In the genomic region with DNA sequence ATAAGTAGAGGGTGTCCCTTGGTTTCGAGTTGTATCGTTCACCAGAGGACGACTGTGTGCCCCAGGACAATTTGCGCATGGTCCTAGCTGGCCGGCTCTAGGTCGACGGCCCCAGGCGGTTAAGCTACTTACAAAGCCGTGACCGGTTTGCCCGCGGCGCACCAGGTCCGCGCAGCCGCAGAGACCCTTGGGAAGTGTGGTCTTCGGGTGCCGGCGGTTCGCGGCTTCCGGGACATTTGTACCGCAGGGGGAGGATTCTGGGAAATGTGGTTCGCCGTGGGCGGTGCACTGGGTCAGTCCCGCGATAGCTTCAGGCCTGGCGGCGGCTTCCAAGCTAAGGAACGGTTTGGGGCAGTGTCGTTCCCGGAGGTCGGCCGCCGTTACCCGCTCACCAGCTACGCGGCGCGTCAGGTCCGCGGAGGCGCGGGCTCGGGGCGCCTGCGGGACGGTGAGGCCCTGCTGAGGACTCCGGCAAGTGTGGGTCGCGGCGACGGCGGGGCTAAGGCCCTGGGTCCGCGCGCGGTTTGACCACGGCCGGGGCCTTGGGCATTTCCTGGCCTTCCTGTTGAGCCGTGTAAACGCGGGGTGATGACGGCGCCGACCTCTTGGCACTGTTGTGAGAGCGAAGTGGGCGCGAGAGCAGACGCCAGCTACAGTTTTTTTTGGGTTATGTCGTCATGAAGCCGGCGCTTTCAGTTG, we compare ENCODE assay signal across 8 cellular contexts. TPM values are rescaled to one million over a fixed set of nuclear protein-coding genes. Genes with fewer than 3 reads are reported as not detected.
DNase-seq lines count a peak whose midpoint lies in the region; ATAC-seq, FAIRE-seq and TF ChIP-seq lines count a peak whose summit lies in the region.

A gene (plus strand): TSS at position 293 of the 699 bp plus-strand sequence. CDS start 1,127 bp downstream, outside the sequence.

- TF ChIP-seq RAD21 in A549 (conservative IDR thresholded peaks at IDR 0.05 in 1 of 2, IDR thresholded peaks at IDR 0.05 in 1 of 2), result no peak

- in situ Hi-C loops in mammary epithelial cell (cut with MboI; ENCODE audit: low sequenced_read_pairs in 2 of 2), result no loop called here

- TF ChIP-seq CTCF in A549 (IDR thresholded peaks at IDR 0.05) (no peak), WERI-Rb-1 (IDR thresholded peaks at IDR 0.05; ENCODE audit: low read depth, low read length) (no peak), mammary epithelial cell (conservative IDR thresholded peaks at IDR 0.05 in 1 of 2, IDR thresholded peaks at IDR 0.05 in 1 of 2; ENCODE audit: extremely low read depth in 1 of 2, insufficient read depth in 1 of 2, low read depth in 1 of 2, low read length in 2 of 2) (no peak), smooth muscle cell (IDR thresholded peaks at IDR 0.05; ENCODE audit: borderline replicate concordance, insufficient read depth, poor library complexity, severe bottlenecking) (no peak)

- ATAC-seq in A549 (peak; percentile 97 to 98), GM18861 (IDR thresholded peaks at IDR 0.05; ENCODE audit: unreplicated experiment) (peak; percentile 83), HG03097 (IDR thresholded peaks at IDR 0.05; ENCODE audit: low FRiP score, unreplicated experiment) (peak; percentile 86)

- peak; percentile 99 for FAIRE-seq in A549 (lab: Jason Lieb, UNC)

- dilution Hi-C loops in mammary epithelial cell (cut with HindIII; ENCODE audit: low sequenced_read_pairs), result no loop called here

- BruUV-seq in mammary epithelial cell (replicated peaks; lab: Mats Ljungman, UMichigan), result TSS peak; percentile 31

- CTCF ChIA-PET in A549 (lab: Yijun Ruan, JAX), result interaction anchor here (0.7 to 1.4 kb wide), 6 partner anchors 38 to 171 kb away, joined by 3 read pairs; no protein-coding TSS in a partner anchor
- CTCF ChIA-PET in mammary epithelial cell (lab: Charles Lee; ENCODE audit: low non-redundant PET), result interaction anchor here (0.6 kb wide), 1 partner anchor 250 kb away, joined by 7 read pairs; no protein-coding TSS in a partner anchor

- intact Hi-C loops in mammary epithelial cell (cut with micrococcal nuclease), result loop anchor here (1.0 kb wide), 1 partner anchor 56 kb away; no protein-coding TSS in a partner anchor

- peak; percentile 99 to 100 for DNase-seq in A549 (ENCODE audit: low read depth in 1 of 2, low spot score in 1 of 2)
- DNase-seq in NCI-H2171 treated with DMSO at 0.1 percent for 48 hours (lab: John Stamatoyannopoulos, UW), result peak; percentile 96
- DNase-seq in WERI-Rb-1, result peak; percentile 97
- peak; percentile 94 for DNase-seq in mammary epithelial cell
- peak; percentile 86 for DNase-seq in smooth muscle cell (lab: John Stamatoyannopoulos, UW; ENCODE audit: unreplicated experiment)

- H3K9me3 ChIP-seq in A549 (peaks cover 90% of the 10 kb centered on the region), WERI-Rb-1 (ENCODE audit: severe bottlenecking) (no peaks in the 10 kb centered on the region), mammary epithelial cell (replicated peaks; ENCODE audit: insufficient read depth, low read length) (peaks cover 6% of the 10 kb centered on the region), iPS-20b (ENCODE audit: insufficient read depth, low read depth, low read length) (peaks cover 22% of the 10 kb centered on the region), smooth muscle cell (replicated peaks; ENCODE audit: low read depth) (no peaks in the 10 kb centered on the region)

- peak; percentile 79 for TF ChIP-seq POLR2A in A549 (IDR thresholded peaks at IDR 0.05; ENCODE audit: low read length)

- POLR2A ChIA-PET in A549 (lab: Yijun Ruan, JAX), result interaction anchor here (0.6 to 1.6 kb wide), 14 partner anchors 9 to 1376 kb away, joined by 3 to 20 read pairs (median 5); a partner anchor contains a TSS

- peak within 1 kb of the TSS; percentile 82 to 90 for H3K27ac ChIP-seq in A549
- H3K27ac ChIP-seq in WERI-Rb-1, result peak within 1 kb of the TSS; percentile 97
- peak within 1 kb of the TSS; percentile 84 for H3K27ac ChIP-seq in mammary epithelial cell (ENCODE audit: insufficient read depth, low read depth, low read length)
- peak within 1 kb of the TSS; percentile 18 for H3K27ac ChIP-seq in iPS-20b (ENCODE audit: low read length)
- H3K27ac ChIP-seq in smooth muscle cell (ENCODE audit: low read depth), result peak within 1 kb of the TSS; percentile 99

- H2AFZ ChIP-seq in mammary epithelial cell (ENCODE audit: low read depth, low read length), result peak within 1 kb of the TSS; percentile 99
- peak within 1 kb of the TSS; percentile 99 for H2AFZ ChIP-seq in smooth muscle cell (ENCODE audit: low read depth)

- peaks cover 17% of the 10 kb centered on the region for H3K79me2 ChIP-seq in mammary epithelial cell (ENCODE audit: insufficient read depth, low read length)
- H3K79me2 ChIP-seq in smooth muscle cell (ENCODE audit: low read depth), result peaks cover 12% of the 10 kb centered on the region

- H3K9ac ChIP-seq in mammary epithelial cell (ENCODE audit: insufficient read depth, low read length), result peak within 1 kb of the TSS; percentile 74
- H3K9ac ChIP-seq in iPS-20b (ENCODE audit: low read depth, low read length), result peak within 1 kb of the TSS; percentile 89
- H3K9ac ChIP-seq in smooth muscle cell (ENCODE audit: low read depth), result peak within 1 kb of the TSS; percentile 98

- no peak for TF ChIP-seq EP300 in A549 (IDR thresholded peaks at IDR 0.05)

- H3F3A ChIP-seq in smooth muscle cell (ENCODE audit: low read depth), result no peaks in the 10 kb centered on the region

- no peaks in the 10 kb centered on the region for H4K20me1 ChIP-seq in mammary epithelial cell (ENCODE audit: insufficient read depth, low read length)
- no peaks in the 10 kb centered on the region for H4K20me1 ChIP-seq in smooth muscle cell (ENCODE audit: low read depth)

- H3K27me3 ChIP-seq in WERI-Rb-1 (ENCODE audit: insufficient read depth, low read depth, severe bottlenecking) (no peaks in the 10 kb centered on the region), mammary epithelial cell (ENCODE audit: insufficient read depth, low read length) (no peaks in the 10 kb centered on the region), iPS-20b (ENCODE audit: insufficient read depth, low read length) (peaks cover 14% of the 10 kb centered on the region; the same call in 1 of the 2 replicates), smooth muscle cell (ENCODE audit: low read depth) (no peaks in the 10 kb centered on the region)

- H3K4me2 ChIP-seq in A549 (peak within 1 kb of the TSS; percentile 60), mammary epithelial cell (ENCODE audit: insufficient read depth, low read depth, low read length) (peak within 1 kb of the TSS; percentile 80), smooth muscle cell (peak within 1 kb of the TSS; percentile 96)

- H3K4me3 ChIP-seq in A549 (peak within 1 kb of the TSS; percentile 67), WERI-Rb-1 (ENCODE audit: low read depth, low read length) (peak within 1 kb of the TSS; percentile 56), mammary epithelial cell (replicated peaks in 1 of 3; ENCODE audit: insufficient read depth in 1 of 3, low read depth in 2 of 3, low read length in 3 of 3) (peak within 1 kb of the TSS; percentile 71 to 95 (median 86)), iPS-20b (ENCODE audit: low read length) (peak within 1 kb of the TSS; percentile 84), smooth muscle cell (peak within 1 kb of the TSS; percentile 73)

- H3K4me1 ChIP-seq in A549 (no peaks in the 10 kb centered on the region), mammary epithelial cell (ENCODE audit: insufficient read depth, low read length) (peaks cover 5% of the 10 kb centered on the region), iPS-20b (ENCODE audit: insufficient read depth, low read length) (no peaks in the 10 kb centered on the region), smooth muscle cell (ENCODE audit: low read depth) (peaks cover 9% of the 10 kb centered on the region)

- whole genome bisulfite sequencing in A549 (ENCODE audit: missing lambda C conversion rate), result 2% methylated on average over 54 of the region's 74 CpGs
- 2% methylated on average over 21 of the region's 74 CpGs for WGBS in mammary epithelial cell (ENCODE audit: low coverage, missing lambda C conversion rate)
- WGBS in smooth muscle cell (ENCODE audit: low lambda C conversion rate), result under 1% methylated on average over 74 of the region's 74 CpGs

- peaks cover 37% of the 10 kb centered on the region for H3K36me3 ChIP-seq in WERI-Rb-1
- H3K36me3 ChIP-seq in mammary epithelial cell (ENCODE audit: insufficient read depth, low read length), result peaks cover 4% of the 10 kb centered on the region
- H3K36me3 ChIP-seq in iPS-20b (ENCODE audit: insufficient read depth, low read depth, low read length), result peaks cover 34% of the 10 kb centered on the region
- H3K36me3 ChIP-seq in smooth muscle cell (ENCODE audit: low read depth), result peaks cover 33% of the 10 kb centered on the region

TF ChIP-seq in A549, 52 proteins besides CTCF, POLR2A, EP300 and RAD21 (continues in another document):
- TF ChIP-seq KDM5A (IDR thresholded peaks at IDR 0.05), result no peak
- no peak for TF ChIP-seq NPAS2 (CRISPR knock-in tag; IDR thresholded peaks at IDR 0.05; ENCODE audit: borderline replicate concordance)
- TF ChIP-seq EHMT2 (IDR thresholded peaks at IDR 0.05; ENCODE audit: low read depth), result no peak
- no peak for TF ChIP-seq FOSB (CRISPR knock-in tag; IDR thresholded peaks at IDR 0.05)
- peak; percentile 90 for TF ChIP-seq RNF2 (IDR thresholded peaks at IDR 0.05; ENCODE audit: borderline replicate concordance, low read depth)
- TF ChIP-seq EHF (CRISPR knock-in tag; IDR thresholded peaks at IDR 0.05), result peak; percentile 3; the same call in 1 of the 2 replicates
- TF ChIP-seq, protein P1, sequence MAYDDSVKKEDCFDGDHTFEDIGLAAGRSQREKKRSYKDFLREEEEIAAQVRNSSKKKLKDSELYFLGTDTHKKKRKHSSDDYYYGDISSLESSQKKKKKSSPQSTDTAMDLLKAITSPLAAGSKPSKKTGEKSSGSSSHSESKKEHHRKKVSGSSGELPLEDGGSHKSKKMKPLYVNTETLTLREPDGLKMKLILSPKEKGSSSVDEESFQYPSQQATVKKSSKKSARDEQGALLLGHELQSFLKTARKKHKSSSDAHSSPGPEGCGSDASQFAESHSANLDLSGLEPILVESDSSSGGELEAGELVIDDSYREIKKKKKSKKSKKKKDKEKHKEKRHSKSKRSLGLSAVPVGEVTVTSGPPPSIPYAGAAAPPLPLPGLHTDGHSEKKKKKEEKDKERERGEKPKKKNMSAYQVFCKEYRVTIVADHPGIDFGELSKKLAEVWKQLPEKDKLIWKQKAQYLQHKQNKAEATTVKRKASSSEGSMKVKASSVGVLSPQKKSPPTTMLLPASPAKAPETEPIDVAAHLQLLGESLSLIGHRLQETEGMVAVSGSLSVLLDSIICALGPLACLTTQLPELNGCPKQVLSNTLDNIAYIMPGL (CRISPR knock-in tag; IDR thresholded peaks at IDR 0.05; ENCODE audit: borderline replicate concordance), result peak; percentile 94

RNA-seq across cellular contexts. Expression of the gene that starts here (rescaled TPM):
- polyA plus RNA-seq in A549 (2011; rRNA removed) (54.6 and 56.3 TPM in 2 replicates), A549 (2017; fragmentation: RNase III; extraction: RNeasy Plus Mini Kit Qiagen cat#74134 plus additional on column Dnase treatment) (24.2 to 27.1 TPM (median 26.2 TPM) in 3 replicates), mammary epithelial cell (4.7 TPM), smooth muscle cell (11.5 and 17.5 TPM in 2 replicates)
- 11.1 and 11.7 TPM in 2 replicates for polyA plus RNA-seq in A549 (2012; cell fraction: cytosol; rRNA removed)
- 22.3 and 22.4 TPM in 2 replicates for polyA plus RNA-seq in A549 (2012; cell fraction: nucleus; rRNA removed)
- 19.5 and 20.6 TPM in 2 replicates for polyA minus RNA-seq in A549 (2011; rRNA and poly(A)+ RNA removed)
- total RNA-seq in mammary epithelial cell (10 to 100 TPM; 12.1 to 13.8 TPM), smooth muscle cell (16.0 and 34.6 TPM in 2 replicates)
- polyA minus RNA-seq in mammary epithelial cell, result 4.0 TPM

Comparison
In these comparisons a context has a peak if more than half of its experiments do, and no peak if none do; other contexts are left out.
1. Peak in every context shown above with its lines: DNase-seq, ATAC-seq, H3K4me3 ChIP-seq and H3K27ac ChIP-seq.
2. H3K27ac ChIP-seq: peak in every context shown above with its lines; median percentile 99 in smooth muscle cell; 97 in WERI-Rb-1; 86 in A549; 84 in mammary epithelial cell; 18 in iPS-20b.